ENCODE assay signal across 2 cellular contexts in genomic region chr10:30092151-30092790, GRCh38.
TF ChIP-seq lines count a peak whose summit lies in the region.

No MANE protein-coding gene starts in this region.

TF ChIP-seq in GM23338, 12 proteins besides CTCF, POLR2A, EP300 and RAD21:
- TF ChIP-seq ZNF462 (CRISPR knock-in tag; IDR thresholded peaks at IDR 0.05) = no peak
- TF ChIP-seq ZNF331 (CRISPR knock-in tag; IDR thresholded peaks at IDR 0.05; ENCODE audit: low read depth) = no peak
- TF ChIP-seq EZH2 (IDR thresholded peaks at IDR 0.05; ENCODE audit: low read depth, unreplicated experiment) = no peak
- no peak for TF ChIP-seq CREB1 (CRISPR knock-in tag; IDR thresholded peaks at IDR 0.05; ENCODE audit: low read depth)
- no peak for TF ChIP-seq STAT1 (IDR thresholded peaks at IDR 0.05; ENCODE audit: unreplicated experiment)
- TF ChIP-seq ETS1 (IDR thresholded peaks at IDR 0.05) = no peak
- TF ChIP-seq EZH2phosphoT487 (IDR thresholded peaks at IDR 0.05; ENCODE audit: unreplicated experiment) = no peak
- no peak for TF ChIP-seq JUNB (IDR thresholded peaks at IDR 0.05; ENCODE audit: unreplicated experiment)
- TF ChIP-seq ZNF114 (CRISPR knock-in tag; IDR thresholded peaks at IDR 0.05) = no peak
- no peak for TF ChIP-seq NANOG (IDR thresholded peaks at IDR 0.05; ENCODE audit: borderline replicate concordance)
- TF ChIP-seq, protein P1, sequence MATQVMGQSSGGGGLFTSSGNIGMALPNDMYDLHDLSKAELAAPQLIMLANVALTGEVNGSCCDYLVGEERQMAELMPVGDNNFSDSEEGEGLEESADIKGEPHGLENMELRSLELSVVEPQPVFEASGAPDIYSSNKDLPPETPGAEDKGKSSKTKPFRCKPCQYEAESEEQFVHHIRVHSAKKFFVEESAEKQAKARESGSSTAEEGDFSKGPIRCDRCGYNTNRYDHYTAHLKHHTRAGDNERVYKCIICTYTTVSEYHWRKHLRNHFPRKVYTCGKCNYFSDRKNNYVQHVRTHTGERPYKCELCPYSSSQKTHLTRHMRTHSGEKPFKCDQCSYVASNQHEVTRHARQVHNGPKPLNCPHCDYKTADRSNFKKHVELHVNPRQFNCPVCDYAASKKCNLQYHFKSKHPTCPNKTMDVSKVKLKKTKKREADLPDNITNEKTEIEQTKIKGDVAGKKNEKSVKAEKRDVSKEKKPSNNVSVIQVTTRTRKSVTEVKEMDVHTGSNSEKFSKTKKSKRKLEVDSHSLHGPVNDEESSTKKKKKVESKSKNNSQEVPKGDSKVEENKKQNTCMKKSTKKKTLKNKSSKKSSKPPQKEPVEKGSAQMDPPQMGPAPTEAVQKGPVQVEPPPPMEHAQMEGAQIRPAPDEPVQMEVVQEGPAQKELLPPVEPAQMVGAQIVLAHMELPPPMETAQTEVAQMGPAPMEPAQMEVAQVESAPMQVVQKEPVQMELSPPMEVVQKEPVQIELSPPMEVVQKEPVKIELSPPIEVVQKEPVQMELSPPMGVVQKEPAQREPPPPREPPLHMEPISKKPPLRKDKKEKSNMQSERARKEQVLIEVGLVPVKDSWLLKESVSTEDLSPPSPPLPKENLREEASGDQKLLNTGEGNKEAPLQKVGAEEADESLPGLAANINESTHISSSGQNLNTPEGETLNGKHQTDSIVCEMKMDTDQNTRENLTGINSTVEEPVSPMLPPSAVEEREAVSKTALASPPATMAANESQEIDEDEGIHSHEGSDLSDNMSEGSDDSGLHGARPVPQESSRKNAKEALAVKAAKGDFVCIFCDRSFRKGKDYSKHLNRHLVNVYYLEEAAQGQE (IDR thresholded peaks at IDR 0.05; ENCODE audit: unreplicated experiment) = no peak
- no peak for TF ChIP-seq POLR2AphosphoS5 (IDR thresholded peaks at IDR 0.05; ENCODE audit: low read depth)
TF ChIP-seq in GM23338: peak in this region for 0.

TF ChIP-seq in HepG2, 621 proteins besides CTCF, POLR2A, EP300 and RAD21 (continued from another document):
- TF ChIP-seq, protein P2, sequence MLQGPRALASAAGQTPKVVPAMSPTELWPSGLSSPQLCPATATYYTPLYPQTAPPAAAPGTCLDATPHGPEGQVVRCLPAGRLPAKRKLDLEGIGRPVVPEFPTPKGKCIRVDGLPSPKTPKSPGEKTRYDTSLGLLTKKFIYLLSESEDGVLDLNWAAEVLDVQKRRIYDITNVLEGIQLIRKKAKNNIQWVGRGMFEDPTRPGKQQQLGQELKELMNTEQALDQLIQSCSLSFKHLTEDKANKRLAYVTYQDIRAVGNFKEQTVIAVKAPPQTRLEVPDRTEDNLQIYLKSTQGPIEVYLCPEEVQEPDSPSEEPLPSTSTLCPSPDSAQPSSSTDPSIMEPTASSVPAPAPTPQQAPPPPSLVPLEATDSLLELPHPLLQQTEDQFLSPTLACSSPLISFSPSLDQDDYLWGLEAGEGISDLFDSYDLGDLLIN (CRISPR knock-in tag; IDR thresholded peaks at IDR 0.05; ENCODE audit: borderline replicate concordance) = no peak
- no peak for TF ChIP-seq SKIL (CRISPR knock-in tag; IDR thresholded peaks at IDR 0.05; ENCODE audit: borderline replicate concordance)
- TF ChIP-seq, protein P3, sequence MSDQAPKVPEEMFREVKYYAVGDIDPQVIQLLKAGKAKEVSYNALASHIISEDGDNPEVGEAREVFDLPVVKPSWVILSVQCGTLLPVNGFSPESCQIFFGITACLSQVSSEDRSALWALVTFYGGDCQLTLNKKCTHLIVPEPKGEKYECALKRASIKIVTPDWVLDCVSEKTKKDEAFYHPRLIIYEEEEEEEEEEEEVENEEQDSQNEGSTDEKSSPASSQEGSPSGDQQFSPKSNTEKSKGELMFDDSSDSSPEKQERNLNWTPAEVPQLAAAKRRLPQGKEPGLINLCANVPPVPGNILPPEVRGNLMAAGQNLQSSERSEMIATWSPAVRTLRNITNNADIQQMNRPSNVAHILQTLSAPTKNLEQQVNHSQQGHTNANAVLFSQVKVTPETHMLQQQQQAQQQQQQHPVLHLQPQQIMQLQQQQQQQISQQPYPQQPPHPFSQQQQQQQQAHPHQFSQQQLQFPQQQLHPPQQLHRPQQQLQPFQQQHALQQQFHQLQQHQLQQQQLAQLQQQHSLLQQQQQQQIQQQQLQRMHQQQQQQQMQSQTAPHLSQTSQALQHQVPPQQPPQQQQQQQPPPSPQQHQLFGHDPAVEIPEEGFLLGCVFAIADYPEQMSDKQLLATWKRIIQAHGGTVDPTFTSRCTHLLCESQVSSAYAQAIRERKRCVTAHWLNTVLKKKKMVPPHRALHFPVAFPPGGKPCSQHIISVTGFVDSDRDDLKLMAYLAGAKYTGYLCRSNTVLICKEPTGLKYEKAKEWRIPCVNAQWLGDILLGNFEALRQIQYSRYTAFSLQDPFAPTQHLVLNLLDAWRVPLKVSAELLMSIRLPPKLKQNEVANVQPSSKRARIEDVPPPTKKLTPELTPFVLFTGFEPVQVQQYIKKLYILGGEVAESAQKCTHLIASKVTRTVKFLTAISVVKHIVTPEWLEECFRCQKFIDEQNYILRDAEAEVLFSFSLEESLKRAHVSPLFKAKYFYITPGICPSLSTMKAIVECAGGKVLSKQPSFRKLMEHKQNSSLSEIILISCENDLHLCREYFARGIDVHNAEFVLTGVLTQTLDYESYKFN (CRISPR knock-in tag; conservative IDR thresholded peaks at IDR 0.05) = no peak
- TF ChIP-seq ZBTB37 (CRISPR knock-in tag; IDR thresholded peaks at IDR 0.05) = no peak
- TF ChIP-seq ZNF577 (CRISPR knock-in tag; IDR thresholded peaks at IDR 0.05; ENCODE audit: borderline replicate concordance, low read depth) = no peak
- no peak for TF ChIP-seq RFX3 (CRISPR knock-in tag; IDR thresholded peaks at IDR 0.05)
- TF ChIP-seq TOPORS (CRISPR knock-in tag; IDR thresholded peaks at IDR 0.05) = no peak
- TF ChIP-seq, protein P4, sequence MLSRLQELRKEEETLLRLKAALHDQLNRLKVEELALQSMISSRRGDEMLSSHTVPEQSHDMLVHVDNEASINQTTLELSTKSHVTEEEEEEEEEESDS (CRISPR knock-in tag; IDR thresholded peaks at IDR 0.05; ENCODE audit: borderline replicate concordance) = no peak
- TF ChIP-seq PAF1 (CRISPR knock-in tag; IDR thresholded peaks at IDR 0.05) = no peak
TF ChIP-seq in HepG2: peak in this region for 0.
